Comparison of ENCODE assay signal across 18 cellular contexts in genomic region chr16:69145658-69146057, GRCh38. TPM values are rescaled to one million over a fixed set of nuclear protein-coding genes. Genes with fewer than 3 reads are reported as not detected.
DNase-seq lines count a peak whose midpoint lies in the region; FAIRE-seq and TF ChIP-seq lines count a peak whose summit lies in the region.
"Had no signal": no experiment of that assay in that cellular context is flagged by ENCODE, and none has a peak within 500 bp of the region (broad histone marks: within the 10 kb centered on the region; RNA-seq: fewer than 3 reads in every experiment).

No MANE protein-coding gene starts in this region.

- 29 to 30% methylated on average over 4 of the region's 4 CpGs for WGBS in testis, 2 donors

- no peak overlapping the region for H3K4me3 ChIP-seq in ascending aorta
- H3K4me3 ChIP-seq in kidney (ENCODE audit: low read length in 2 of 2), result peak overlapping the region; percentile 7 to 29
- H3K4me3 ChIP-seq in testis, result no peak overlapping the region
- H3K4me3 ChIP-seq in breast epithelium, result no peak overlapping the region
- H3K4me3 ChIP-seq: BLaER1 treated with 17β-estradiol and CSF1 and Interleukin-3, amounts not matched to agents 10 nM and 100 nM had no signal

- FAIRE-seq in kidney (lab: Jason Lieb, UNC), result no peak
- FAIRE-seq: GM12892 had no signal

- TF ChIP-seq POLR2A in testis (IDR thresholded peaks at IDR 0.05) (no peak), breast epithelium (IDR thresholded peaks at IDR 0.05) (no peak)

- no peaks in the 10 kb centered on the region for H3K27me3 ChIP-seq in ascending aorta
- H3K27me3 ChIP-seq in testis, result no peaks in the 10 kb centered on the region
- H3K27me3 ChIP-seq in breast epithelium, result no peaks in the 10 kb centered on the region
- H3K27me3 ChIP-seq: BLaER1 treated with 17β-estradiol and CSF1 and Interleukin-3, amounts not matched to agents 10 nM and 100 nM; neutrophil had no signal

- TF ChIP-seq CTCF in ascending aorta (IDR thresholded peaks at IDR 0.05) (no peak), kidney (IDR thresholded peaks at IDR 0.05; ENCODE audit: borderline replicate concordance, extremely low read depth, insufficient read depth) (no peak), testis (IDR thresholded peaks at IDR 0.05) (no peak), breast epithelium (IDR thresholded peaks at IDR 0.05) (no peak)

- no peak overlapping the region for H3K9ac ChIP-seq in kidney (ENCODE audit: low read length in 2 of 2)
- H3K9ac ChIP-seq: KMS-11 had no signal

- intact Hi-C loops in ascending aorta (cut with DNase I), result no loop called here
- intact Hi-C loops in kidney (cut with DNase I), result no loop called here
- intact Hi-C loops in testis (cut with DNase I; ENCODE audit: low total_unique reads), result no loop called here
- intact Hi-C loops in breast epithelium (cut with DNase I; ENCODE audit: low total_unique reads), result no loop called here

- no peaks in the 10 kb centered on the region for H3K9me3 ChIP-seq in ascending aorta
- no peaks in the 10 kb centered on the region for H3K9me3 ChIP-seq in kidney (ENCODE audit: control insufficient read depth in 1 of 2, low read length in 2 of 2)
- no peaks in the 10 kb centered on the region for H3K9me3 ChIP-seq in testis
- no peaks in the 10 kb centered on the region for H3K9me3 ChIP-seq in breast epithelium
- H3K9me3 ChIP-seq: BLaER1 treated with 17β-estradiol and CSF1 and Interleukin-3, amounts not matched to agents 10 nM and 100 nM; neutrophil had no signal

- peak; percentile 76 for DNase-seq in LHCN-M2 (ENCODE audit: low read depth)
- DNase-seq in ascending aorta (ENCODE audit: low spot score in 2 of 2), result peak in 1 of 2 donors; percentile 81
- no peak for DNase-seq in kidney
- peak; percentile 62 for DNase-seq in testis
- no peak for DNase-seq in breast epithelium (ENCODE audit: low spot score in 2 of 2)
- DNase-seq in NCI-H510A (lab: John Stamatoyannopoulos, UW), result no peak
- no peak for DNase-seq in LoVo (ENCODE audit: low spot score)
- DNase-seq: activated naive CD8-positive, alpha-beta T cell treated with anti-CD3 and anti-CD28 coated beads, Interleukin-2, amount 50 U/mL, for 24 hours; effector memory CD8-positive, alpha-beta T cell; foreskin fibroblast; left colon; NCI-H1048; NCI-H2107; NCI-H526 treated with DMSO at 0.1 percent for 48 hours had no signal

- H3K4me1 ChIP-seq in ascending aorta, result peaks cover 0 to 10% of the 10 kb centered on the region in 2 donors
- no peaks in the 10 kb centered on the region for H3K4me1 ChIP-seq in kidney (ENCODE audit: control insufficient read depth in 1 of 2, insufficient read depth in 1 of 2, low read depth in 1 of 2, low read length in 2 of 2)
- H3K4me1 ChIP-seq in testis, result peaks cover 18% of the 10 kb centered on the region
- H3K4me1 ChIP-seq in breast epithelium, result no peaks in the 10 kb centered on the region
- H3K4me1 ChIP-seq: BLaER1 treated with 17β-estradiol and CSF1 and Interleukin-3, amounts not matched to agents 10 nM and 100 nM had no signal

- H3K27ac ChIP-seq in ascending aorta (peak overlapping the region; percentile 65 to 67), kidney (ENCODE audit: low read depth in 2 of 2, low read length in 2 of 2) (no peak overlapping the region), testis (peak overlapping the region; percentile 57 to 77), breast epithelium (no peak overlapping the region)
- H3K27ac ChIP-seq: BLaER1 treated with 17β-estradiol and CSF1 and Interleukin-3, amounts not matched to agents 10 nM and 100 nM; KMS-11; neutrophil had no signal

- H3K36me3 ChIP-seq in ascending aorta (peaks cover 19 to 53% of the 10 kb centered on the region in 2 donors), kidney (ENCODE audit: control insufficient read depth in 1 of 2, insufficient read depth in 2 of 2, low read length in 2 of 2) (peaks cover 16 to 24% of the 10 kb centered on the region in 2 donors), testis (ENCODE audit: low read depth, missing control alignments) (no peaks in the 10 kb centered on the region), breast epithelium (peaks cover 4% of the 10 kb centered on the region)

RNA-seq across cellular contexts. Expression of gene UTP4, which starts 13.2 kb away (rescaled TPM):
- total RNA-seq in LHCN-M2 (2014; rRNA removed) (24.3 and 28.5 TPM in 2 replicates), ascending aorta (45.9 TPM), kidney (41.7 TPM), testis (10 to 100 TPM; 72.8 to 78.3 TPM), breast epithelium (10 to 100 TPM; 24.6 to 34.1 (median 33.9) TPM)
- 43.6 TPM for polyA plus RNA-seq in LHCN-M2 (2012)
- polyA plus RNA-seq in kidney (ENCODE audit: insufficient read depth, low read depth, low replicate concordance) (57.2 TPM), testis (ENCODE audit: insufficient read depth, low read depth, low replicate concordance) (80.5 TPM)

RNA-seq across cellular contexts. Expression of gene CHTF8, which starts 13.3 kb away (rescaled TPM):
- total RNA-seq in LHCN-M2 (2014; rRNA removed) (53.7 and 67.9 TPM in 2 replicates), ascending aorta (41.3 TPM), kidney (124 TPM), testis (100 to 1,000 TPM; 131 to 147 TPM), breast epithelium (10 to 100 TPM; 54.1 to 85.8 (median 71.2) TPM)
- 85.6 TPM for polyA plus RNA-seq in LHCN-M2 (2012)
- polyA plus RNA-seq in kidney (ENCODE audit: insufficient read depth, low read depth, low replicate concordance) (163 TPM), testis (ENCODE audit: insufficient read depth, low read depth, low replicate concordance) (122 TPM)

RNA-seq across cellular contexts. Expression of gene HAS3, which starts 40.2 kb away (rescaled TPM):
- total RNA-seq in LHCN-M2 (2014; rRNA removed) (0.23 and 0.71 TPM in 2 replicates), ascending aorta (not detected), kidney (2.1 TPM), testis (1 to 10 TPM; 4.7 to 7.7 TPM), breast epithelium (10 to 100 TPM in 1 of 3 donors, 1 to 10 TPM in 1, under 1 TPM in 1; 0.96 to 10.5 (median 2.5) TPM)
- polyA plus RNA-seq in LHCN-M2 (2012), result 0.17 TPM
- polyA plus RNA-seq in kidney (ENCODE audit: insufficient read depth, low read depth, low replicate concordance) (0.34 TPM), testis (ENCODE audit: insufficient read depth, low read depth, low replicate concordance) (4.8 TPM)

RNA-seq across cellular contexts. Expression of gene SNTB2, which starts 41.3 kb away (rescaled TPM):
- 18.5 and 29.6 TPM in 2 replicates for total RNA-seq in LHCN-M2 (2014; rRNA removed)
- polyA plus RNA-seq in LHCN-M2 (2012), result 5.7 TPM
- 19.7 TPM for total RNA-seq in ascending aorta
- 45.1 TPM for total RNA-seq in kidney
- polyA plus RNA-seq in kidney (ENCODE audit: insufficient read depth, low read depth, low replicate concordance), result 4.8 TPM
- total RNA-seq in testis, result 10 to 100 TPM; 35.1 to 39.3 TPM
- polyA plus RNA-seq in testis (ENCODE audit: insufficient read depth, low read depth, low replicate concordance), result 29.2 TPM
- total RNA-seq in breast epithelium, result 10 to 100 TPM; 29.8 to 78.1 (median 36.6) TPM

Comparison
In these comparisons a context has a peak if more than half of its experiments do, and no peak if none do; other contexts are left out.
1. DNase-seq: peak in LHCN-M2 (single experiment) and testis (single experiment); none in kidney (single experiment), breast epithelium (0 of 2), NCI-H510A (single experiment) and LoVo (single experiment).
2. H3K27ac ChIP-seq: peak in ascending aorta (2 of 2) and testis (2 of 2); none in kidney (0 of 2) and breast epithelium (0 of 2).
3. H3K4me3 ChIP-seq: peak in kidney (2 of 2); none in ascending aorta (0 of 2), testis (0 of 2) and breast epithelium (0 of 3).